8 cellular contexts compared by ENCODE assay signal in the genomic region with DNA sequence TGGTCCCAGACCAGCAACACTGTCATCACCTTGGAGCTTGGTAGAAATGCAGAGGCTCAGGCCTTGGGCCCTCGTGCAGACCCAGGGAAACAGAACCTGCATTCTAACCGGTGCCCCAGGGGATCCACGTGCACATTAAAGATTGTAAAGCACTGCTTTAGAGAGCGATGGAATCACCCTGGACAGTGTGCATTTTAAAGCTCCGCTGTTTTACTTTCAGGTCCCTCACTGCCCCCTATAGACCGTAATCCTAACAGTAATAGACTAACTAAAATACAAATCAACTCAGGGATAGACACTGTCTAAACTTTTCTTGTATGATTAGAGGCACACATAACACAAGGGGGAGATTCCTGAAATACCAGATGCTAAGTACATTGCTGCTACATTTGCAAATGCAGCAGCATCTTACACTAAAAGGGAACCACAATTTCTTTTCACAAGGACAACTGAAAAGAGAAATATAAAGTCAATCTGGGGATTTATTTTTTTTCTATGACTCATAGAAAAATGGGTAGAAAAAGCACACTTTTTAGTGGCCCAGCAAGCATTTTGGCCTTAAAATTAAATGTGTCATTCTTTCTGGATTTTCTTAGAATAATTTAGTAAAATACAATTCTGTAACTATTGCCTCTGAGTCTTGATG. TPM values are rescaled to one million over a fixed set of nuclear protein-coding genes. Genes with fewer than 3 reads are reported as not detected.
DNase-seq lines count a peak whose midpoint lies in the region; ATAC-seq and TF ChIP-seq lines count a peak whose summit lies in the region.

No MANE protein-coding gene starts in this region.

- peak in 2 of 4 experiments; percentile 10 to 48 for TF ChIP-seq CTCF in prostate gland (IDR thresholded peaks at IDR 0.05)

- peak; percentile 6 for DNase-seq in NCI-H2227 (lab: John Stamatoyannopoulos, UW; ENCODE audit: unreplicated experiment)
- no peak for DNase-seq in NCI-H2227 treated with DMSO at 0.1 percent for 48 hours (lab: John Stamatoyannopoulos, UW)
- DNase-seq in NCI-H748 (lab: John Stamatoyannopoulos, UW; ENCODE audit: unreplicated experiment): peak; percentile 39
- DNase-seq in prostate gland (ENCODE audit: low spot score): peak; percentile 7
- DNase-seq in occipital lobe (lab: John Stamatoyannopoulos, UW): no peak

- WGBS in prostate gland: 10% methylated on average over 6 of the region's 6 CpGs

- H3K4me3 ChIP-seq in prostate gland: no peak overlapping the region

- TF ChIP-seq POLR2A in prostate gland (IDR thresholded peaks at IDR 0.05): no peak

- H3K4me1 ChIP-seq in prostate gland (replicated peaks): no peaks in the 10 kb centered on the region

- intact Hi-C loops in prostate gland (cut with DNase I): loop anchor here (10.0 kb wide), 1 partner anchor 192 kb away; no protein-coding TSS in a partner anchor

- no peak overlapping the region for H3K27ac ChIP-seq in prostate gland

- ATAC-seq in esophagus mucosa: peak; percentile 80
- no peak for ATAC-seq in HG03175 (IDR thresholded peaks at IDR 0.05; ENCODE audit: unreplicated experiment)
- no peak for ATAC-seq in GM21529 (IDR thresholded peaks at IDR 0.05; ENCODE audit: unreplicated experiment)

- no peaks in the 10 kb centered on the region for H3K27me3 ChIP-seq in prostate gland (replicated peaks; ENCODE audit: insufficient read depth)

- H3K9me3 ChIP-seq in prostate gland: no peaks in the 10 kb centered on the region

- H3K36me3 ChIP-seq in prostate gland: no peaks in the 10 kb centered on the region

RNA-seq across cellular contexts. Expression of a gene that starts 10.5 kb away (rescaled TPM):
- total RNA-seq in esophagus mucosa: 3.3 TPM
- 1 to 10 TPM; 2.2 to 7.4 TPM for total RNA-seq in prostate gland
- total RNA-seq in occipital lobe: 186 TPM

Comparison
In these comparisons a context has a peak if more than half of its experiments do, and no peak if none do; other contexts are left out.
1. DNase-seq: peak in NCI-H2227 (single experiment), NCI-H748 (single experiment) and prostate gland (single experiment); none in NCI-H2227 treated with DMSO at 0.1 percent for 48 hours (single experiment) and occipital lobe (single experiment).
2. RNA of a gene that starts 10.5 kb away (total RNA-seq): 186 TPM in occipital lobe (single experiment); 2.2 to 7.4 TPM in prostate gland and 3.3 TPM in esophagus mucosa (single experiment); every median in the first group is over 10 times any median in the second.